Comparison of ENCODE assay signal across 19 cellular contexts in genomic region chr1:230621290-230622022, GRCh38. TPM values are rescaled to one million over a fixed set of nuclear protein-coding genes. Genes with fewer than 3 reads are reported as not detected.
DNase-seq lines count a peak whose midpoint lies in the region; ATAC-seq and TF ChIP-seq lines count a peak whose summit lies in the region.
"Had no signal": no experiment of that assay in that cellular context is flagged by ENCODE, and none has a peak within 500 bp of the region (broad histone marks: within the 10 kb centered on the region; RNA-seq: fewer than 3 reads in every experiment).

No MANE protein-coding gene starts in this region.

- no peaks in the 10 kb centered on the region for H3K27me3 ChIP-seq in endodermal cell (ENCODE audit: control insufficient read depth, insufficient read depth, low read length, poor library complexity, severe bottlenecking)
- H3K27me3 ChIP-seq: BE2C had no signal

- H3K4me1 ChIP-seq in mesodermal cell (ENCODE audit: control insufficient read depth, insufficient read depth, low read length, poor library complexity, severe bottlenecking) (no peaks in the 10 kb centered on the region), endodermal cell (ENCODE audit: control insufficient read depth, insufficient read depth, low read length) (peaks cover 4% of the 10 kb centered on the region)
- H3K4me1 ChIP-seq: BE2C had no signal

- H3K9me3 ChIP-seq in mesodermal cell (ENCODE audit: control insufficient read depth, low read length) (no peaks in the 10 kb centered on the region), endodermal cell (ENCODE audit: control insufficient read depth, low read length) (peaks cover 10% of the 10 kb centered on the region)
- H3K9me3 ChIP-seq: BE2C had no signal

- no peaks in the 10 kb centered on the region for H3K36me3 Mint-ChIP-seq in endodermal cell (ENCODE audit: low read depth)

- peak; percentile 68 for DNase-seq in LHCN-M2 (ENCODE audit: low read depth)
- peak; percentile 28 for DNase-seq in NCI-H69 (lab: John Stamatoyannopoulos, UW)
- peak; percentile 4 for DNase-seq in retina
- DNase-seq in endodermal cell, result no peak
- DNase-seq in stimulated activated CD8-positive, alpha-beta memory T cell treated with anti-CD3 and anti-CD28 coated beads, Interleukin-4, amount 100 ng/mL, for 48 hours, result no peak
- DNase-seq: BE2C; Calu3; CD4-positive, alpha-beta T cell; DMS79 treated with DMSO at 0.1 percent for 48 hours; HCEC 1CT; NCI-H1048; NCI-H1436 treated with DMSO at 0.1 percent for 48 hours; NCI-H2081 treated with DMSO at 0.1 percent for 48 hours; NCI-H226; NCI-H526; PC-3 had no signal

- H3K36me3 ChIP-seq in mesodermal cell (ENCODE audit: control insufficient read depth, insufficient read depth, low read length) (no peaks in the 10 kb centered on the region), endodermal cell (ENCODE audit: control insufficient read depth, insufficient read depth, low read length) (no peaks in the 10 kb centered on the region)
- H3K36me3 ChIP-seq: BE2C had no signal

- H3K4me3 ChIP-seq in mesodermal cell (ENCODE audit: extremely low read depth, insufficient read depth, low read length, poor library complexity, severe bottlenecking) (no peak overlapping the region), endodermal cell (ENCODE audit: low read length) (no peak overlapping the region)

- H3K9me3 Mint-ChIP-seq in endodermal cell, result peaks cover 2% of the 10 kb centered on the region
- H3K9me3 Mint-ChIP-seq: CD4-positive, alpha-beta T cell had no signal

- ATAC-seq in SK-N-SH treated with all-trans-retinoic acid at 6 μM for 48 hours, result no peak
- ATAC-seq: PC-3 had no signal

- 94 to 100% methylated on average over 2 to 3 of the region's 7 CpGs for WGBS in mesodermal cell (ENCODE audit: insufficient coverage in 2 of 2), 2 experiments
- 82 to 86% methylated on average over 3 to 7 of the region's 7 CpGs for WGBS in endodermal cell (ENCODE audit: insufficient coverage in 1 of 2, insufficient read length in 1 of 2), 2 experiments

- H3K27me3 Mint-ChIP-seq in endodermal cell (ENCODE audit: insufficient read depth), result peaks cover 2% of the 10 kb centered on the region

- H3K9ac ChIP-seq in endodermal cell (ENCODE audit: extremely low read depth, low read length, poor library complexity, severe bottlenecking), result no peak overlapping the region

- no peak overlapping the region for H3K4me3 Mint-ChIP-seq in endodermal cell
- H3K4me3 Mint-ChIP-seq: CD4-positive, alpha-beta T cell had no signal

- peak overlapping the region; percentile 8 for H3K27ac ChIP-seq in mesodermal cell (ENCODE audit: low read depth, low read length, severe bottlenecking)
- no peak overlapping the region for H3K27ac ChIP-seq in endodermal cell (ENCODE audit: low read depth, low read length)
- H3K27ac ChIP-seq: HL-60 had no signal

- H3K4me1 Mint-ChIP-seq in endodermal cell, result peaks cover 9% of the 10 kb centered on the region

- TF ChIP-seq CTCF in endodermal cell (conservative IDR thresholded peaks at IDR 0.05), result no peak

- no peak overlapping the region for H3K27ac Mint-ChIP-seq in endodermal cell
- H3K27ac Mint-ChIP-seq: CD4-positive, alpha-beta T cell had no signal

TF ChIP-seq in SK-N-SH treated with all-trans-retinoic acid at 6 μM for 48 hours, 23 proteins besides CTCF, POLR2A, EP300 and RAD21:
- no peak for TF ChIP-seq ZNF8 (CRISPR knock-in tag; IDR thresholded peaks at IDR 0.05)
- TF ChIP-seq CREB5 (CRISPR knock-in tag; IDR thresholded peaks at IDR 0.05; ENCODE audit: low read depth), result no peak
- no peak for TF ChIP-seq CSRNP3 (CRISPR knock-in tag; IDR thresholded peaks at IDR 0.05)
- TF ChIP-seq PPARA (CRISPR knock-in tag; IDR thresholded peaks at IDR 0.05; ENCODE audit: borderline replicate concordance), result no peak
- no peak for TF ChIP-seq ZFP30 (CRISPR knock-in tag; IDR thresholded peaks at IDR 0.05)
- TF ChIP-seq TOX (CRISPR knock-in tag; IDR thresholded peaks at IDR 0.05; ENCODE audit: borderline replicate concordance), result no peak
- TF ChIP-seq POU6F1 (CRISPR knock-in tag; IDR thresholded peaks at IDR 0.05; ENCODE audit: borderline replicate concordance, low read depth), result no peak
- no peak for TF ChIP-seq ZC3H10 (CRISPR knock-in tag; IDR thresholded peaks at IDR 0.05)
- TF ChIP-seq SNAI2 (CRISPR knock-in tag; IDR thresholded peaks at IDR 0.05), result no peak
- TF ChIP-seq ISL1 (CRISPR knock-in tag; IDR thresholded peaks at IDR 0.05), result no peak
- no peak for TF ChIP-seq PATZ1 (CRISPR knock-in tag; IDR thresholded peaks at IDR 0.05; ENCODE audit: borderline replicate concordance)
- TF ChIP-seq GLIS3 (CRISPR knock-in tag; IDR thresholded peaks at IDR 0.05), result no peak
- TF ChIP-seq ZFP3 (CRISPR knock-in tag; IDR thresholded peaks at IDR 0.05), result no peak

RNA-seq across cellular contexts. Expression of gene COG2, which starts 20.8 kb away (rescaled TPM):
- total RNA-seq in LHCN-M2 (2014; rRNA removed) (20.4 and 22.7 TPM in 2 replicates), endodermal cell (10 to 100 TPM; 26.1 to 29.7 TPM)
- 9.3 TPM for polyA plus RNA-seq in LHCN-M2 (2012)
- polyA plus RNA-seq in mesodermal cell (2013, experiment 1 of 2), result 23.6 TPM
- polyA plus RNA-seq in mesodermal cell (2013, experiment 2 of 2), result 24.8 TPM
- polyA plus RNA-seq in endodermal cell (2013, experiment 1 of 2), result 31.5 TPM
- 28.2 TPM for polyA plus RNA-seq in endodermal cell (2013, experiment 2 of 2)

Comparison
In these comparisons a context has a peak if more than half of its experiments do, and no peak if none do; other contexts are left out.
1. DNase-seq: peak in LHCN-M2 (single experiment), NCI-H69 (single experiment) and retina (single experiment); none in endodermal cell (single experiment) and stimulated activated CD8-positive, alpha-beta memory T cell treated with anti-CD3 and anti-CD28 coated beads, Interleukin-4, amount 100 ng/mL, for 48 hours (single experiment).